9 cellular contexts compared by ENCODE assay signal in the genomic region with DNA sequence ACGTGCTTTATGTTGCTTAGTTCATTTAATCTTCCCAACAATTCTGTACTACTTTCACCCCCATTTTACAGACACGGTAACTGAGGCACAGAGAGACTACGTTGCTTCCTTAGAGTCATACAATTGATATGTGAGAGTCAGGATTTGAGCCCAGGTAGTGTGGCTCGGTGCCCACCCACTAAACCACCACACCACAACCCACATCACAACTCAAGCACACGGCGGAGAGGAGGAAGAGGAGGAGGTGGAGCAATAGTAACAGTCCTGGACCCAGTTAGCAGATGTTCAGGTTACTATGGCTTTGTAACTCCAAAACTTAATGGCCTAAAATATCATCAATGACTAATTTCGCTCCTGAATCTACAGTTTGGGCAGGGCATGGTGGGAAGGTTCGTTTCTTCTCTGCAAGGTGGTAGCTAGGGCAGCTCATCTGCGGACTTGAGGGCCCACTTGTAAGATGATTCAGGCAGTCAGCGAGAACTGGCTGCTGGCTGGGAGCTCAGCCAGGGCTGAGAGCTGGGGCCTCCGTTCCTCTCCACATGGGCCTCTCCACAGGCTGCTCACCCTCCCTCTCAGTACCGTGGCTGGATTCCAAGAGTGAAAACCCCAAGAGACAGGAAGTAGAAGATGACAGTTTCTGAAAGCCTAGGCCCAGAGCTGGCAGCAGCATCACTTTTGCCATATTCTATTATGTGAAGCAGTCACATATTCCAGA.
A peak's percentile ranks its signal among the peaks of the same experiment; 100 is the strongest.
DNase-seq lines count a peak whose midpoint lies in the region; ATAC-seq and TF ChIP-seq lines count a peak whose summit lies in the region.
"Had no signal": no experiment of that assay in that cellular context is flagged by ENCODE, and none has a peak within 500 bp of the region (broad histone marks: within the 10 kb centered on the region; RNA-seq: fewer than 3 reads in every experiment).

No MANE protein-coding gene starts in this region.

- no peaks in the 10 kb centered on the region for H4K20me1 ChIP-seq in DND-41 (ENCODE audit: insufficient read depth, low read length)

- H2AFZ ChIP-seq in DND-41 (ENCODE audit: low read depth, low read length), result no peak overlapping the region

- no peaks in the 10 kb centered on the region for H3K27me3 ChIP-seq in DND-41 (ENCODE audit: insufficient read depth, low read length, poor library complexity)
- no peaks in the 10 kb centered on the region for H3K27me3 ChIP-seq in tibial artery

- H3K9me3 ChIP-seq in DND-41 (ENCODE audit: insufficient read depth, low read length, severe bottlenecking) (peaks cover 4% of the 10 kb centered on the region), tibial artery (peaks cover 0 to 3% (median 0%) of the 10 kb centered on the region in 3 donors)

- DNase-seq in DND-41, result peak; percentile 95
- DNase-seq in NCI-H446 (lab: John Stamatoyannopoulos, UW), result peak; percentile 78 to 92
- peak; percentile 52 for DNase-seq in activated T-cell treated with anti-CD3 and anti-CD28 coated beads for 24 hours (ENCODE audit: low read depth)
- peak; percentile 85 for DNase-seq in non-pigmented ciliary epithelial cell (ENCODE audit: low read depth)
- peak; percentile 80 to 88 for DNase-seq in tibial artery
- DNase-seq in HPDE6-E6E7 (ENCODE audit: extremely low spot score), result no peak

- H3K4me1 ChIP-seq in DND-41 (ENCODE audit: insufficient read depth, low read length), result peaks cover 77% of the 10 kb centered on the region
- peaks cover 0 to 43% (median 32%) of the 10 kb centered on the region in 4 donors for H3K4me1 ChIP-seq in tibial artery

- peak overlapping the region; percentile 96 for H3K27ac ChIP-seq in DND-41 (ENCODE audit: low read length)
- peak overlapping the region in 1 of 2 donors; percentile 40 for H3K27ac ChIP-seq in tibial artery

- intact Hi-C loops in tibial artery (cut with DNase I; ENCODE audit: low total_unique reads), result no loop called here

- H3K79me2 ChIP-seq in DND-41 (ENCODE audit: insufficient read depth, low read length), result no peaks in the 10 kb centered on the region; the same call in 1 of the 2 replicates

- ATAC-seq in DND-41 (ENCODE audit: insufficient read depth, low read depth), result peak; percentile 89
- peak; percentile 77 for ATAC-seq in HG02884 (IDR thresholded peaks at IDR 0.05; ENCODE audit: unreplicated experiment)
- peak; percentile 52 for ATAC-seq in esophagus mucosa

- H3K4me2 ChIP-seq in DND-41 (ENCODE audit: insufficient read depth, low read length), result peak overlapping the region; percentile 46

- peak overlapping the region; percentile 45 for H3K9ac ChIP-seq in DND-41 (ENCODE audit: low read depth, low read length)

- H3K4me3 ChIP-seq in DND-41 (ENCODE audit: low read depth in 1 of 2, low read length in 2 of 2), result peak overlapping the region in 1 of 2 experiments; percentile 14; a peak in 1 of 4 replicates
- H3K4me3 ChIP-seq in tibial artery, result no peak overlapping the region
- H3K4me3 ChIP-seq: skin epidermis had no signal

- no peaks in the 10 kb centered on the region for H3K36me3 ChIP-seq in DND-41 (ENCODE audit: insufficient read depth, low read length)
- H3K36me3 ChIP-seq in tibial artery, result no peaks in the 10 kb centered on the region

- TF ChIP-seq CTCF in DND-41 (IDR thresholded peaks at IDR 0.05; ENCODE audit: borderline replicate concordance, extremely low read depth, low read length, poor library complexity, severe bottlenecking) (no peak), tibial artery (IDR thresholded peaks at IDR 0.05) (no peak)
